Comparison of ENCODE assay signal across 28 cellular contexts in the genomic region with DNA sequence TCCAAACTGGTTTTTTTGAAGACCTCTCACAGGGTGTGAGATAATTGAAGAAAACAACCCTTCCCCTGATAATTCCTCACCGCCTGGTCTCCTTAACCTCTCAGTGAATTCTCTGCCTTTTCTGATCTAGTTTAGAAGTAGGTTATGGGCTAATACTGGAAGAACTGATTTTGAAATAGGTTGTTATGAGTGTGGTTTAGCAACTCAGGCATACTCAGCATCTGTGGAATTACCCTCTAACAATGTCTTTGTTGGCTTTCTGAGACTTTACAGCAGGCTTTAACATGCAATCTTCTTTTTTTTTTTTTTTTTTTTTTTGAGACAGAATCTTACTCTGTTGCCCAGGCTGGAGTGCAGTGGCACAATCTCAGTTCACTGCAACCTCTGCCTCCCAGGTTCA. TPM values are rescaled to one million over a fixed set of nuclear protein-coding genes. Genes with fewer than 3 reads are reported as not detected.
"Had no signal": no experiment of that assay in that cellular context is flagged by ENCODE, and none has a peak within 500 bp of the region (broad histone marks: within the 10 kb centered on the region; RNA-seq: fewer than 3 reads in every experiment).

No MANE protein-coding gene starts in this region.

- H3K9me3 Mint-ChIP-seq: effector memory CD8-positive, alpha-beta T cell; mesothelial cell of epicardium; neural crest cell had no signal

- H3K27ac ChIP-seq: gastrocnemius medialis, neutrophil, pancreas, right lobe of liver, testis, tibial artery, upper lobe of right lung, uterus had no signal

- H3K27me3 ChIP-seq: gastrocnemius medialis, neutrophil, pancreas, right lobe of liver, testis, tibial artery, upper lobe of right lung, uterus had no signal

- H3K4me3 ChIP-seq: gastrocnemius medialis, lung, mucosa of descending colon, pancreas, right lobe of liver, testis, tibial artery, upper lobe of right lung, uterus had no signal

- H3K9me3 ChIP-seq: gastrocnemius medialis, mucosa of descending colon, neutrophil, pancreas, right lobe of liver, testis, tibial artery, upper lobe of right lung, uterus had no signal

- DNase-seq: cortex of kidney; effector memory CD8-positive, alpha-beta T cell; gastrocnemius medialis; head of caudate nucleus; kidney; mesenchymal stem cell; mucosa of descending colon; naive B cell; pancreas; right lobe of liver; stimulated activated CD4-positive, alpha-beta T cell treated with anti-CD3 and anti-CD28 coated beads, Interleukin-4, amount 100 ng/mL, for 4 hours; stimulated activated naive CD8-positive, alpha-beta T cell treated with anti-CD3 and anti-CD28 coated beads, Interleukin-15, Interleukin-2, amounts not matched to agents 100 U/mL and 50 U/mL, for 24 hours; substantia nigra; testis; tibial artery; upper lobe of right lung; uterus had no signal

- H3K36me3 Mint-ChIP-seq: mesothelial cell of epicardium; naive B cell; natural killer cell treated with Interleukin-12 subunit alpha and Interleukin-12 subunit beta and Interleukin-15 and Interleukin-18, amount 100 ng/mL, for 72 hours; stimulated activated memory B cell treated with anti-CD40 and anti-IgM and Interleukin-4, amounts not matched to agents 10 μg/mL and 1 μg/mL and 100 μg/mL, for 72 hours had no signal

- H3K36me3 ChIP-seq: gastrocnemius medialis, neutrophil, pancreas, right lobe of liver, tibial artery, upper lobe of right lung, uterus had no signal

- H3K4me1 ChIP-seq: gastrocnemius medialis, pancreas, right lobe of liver, testis, tibial artery, upper lobe of right lung, uterus had no signal

- H3K4me1 Mint-ChIP-seq: neural crest cell; stimulated activated memory B cell treated with anti-CD40 and anti-IgM and Interleukin-4, amounts not matched to agents 10 μg/mL and 1 μg/mL and 100 μg/mL, for 72 hours had no signal

- ATAC-seq: effector memory CD8-positive, alpha-beta T cell; gastrocnemius medialis; left lobe of liver; mucosa of descending colon; natural killer cell treated with Interleukin-12 subunit alpha and Interleukin-12 subunit beta and Interleukin-15 and Interleukin-18, amount 100 ng/mL, for 72 hours; pancreas; right lobe of liver; stimulated activated memory B cell treated with anti-CD40 and anti-IgM and Interleukin-4, amounts not matched to agents 10 μg/mL and 1 μg/mL and 100 μg/mL, for 72 hours; stimulated activated naive CD8-positive, alpha-beta T cell treated with anti-CD3 and anti-CD28 coated beads, Interleukin-15, Interleukin-2, amounts not matched to agents 100 U/mL and 50 U/mL, for 24 hours; upper lobe of right lung had no signal

- H3K4me3 Mint-ChIP-seq: effector memory CD8-positive, alpha-beta T cell; mesothelial cell of epicardium; naive B cell; natural killer cell treated with Interleukin-12 subunit alpha and Interleukin-12 subunit beta and Interleukin-15 and Interleukin-18, amount 100 ng/mL, for 72 hours; neural crest cell; stimulated activated memory B cell treated with anti-CD40 and anti-IgM and Interleukin-4, amounts not matched to agents 10 μg/mL and 1 μg/mL and 100 μg/mL, for 72 hours had no signal

- FAIRE-seq: endometrium, kidney, pancreas had no signal

- H3K27ac Mint-ChIP-seq: effector memory CD8-positive, alpha-beta T cell; mesothelial cell of epicardium; naive B cell; natural killer cell treated with Interleukin-12 subunit alpha and Interleukin-12 subunit beta and Interleukin-15 and Interleukin-18, amount 100 ng/mL, for 72 hours; stimulated activated memory B cell treated with anti-CD40 and anti-IgM and Interleukin-4, amounts not matched to agents 10 μg/mL and 1 μg/mL and 100 μg/mL, for 72 hours had no signal

RNA-seq across cellular contexts. Expression of a gene that starts 10.3 kb away (rescaled TPM):
- total RNA-seq: dermis microvascular lymphatic vessel endothelial cell; fibroblast of villous mesenchyme; left lobe of liver; natural killer cell treated with Interleukin-12 subunit alpha and Interleukin-12 subunit beta and Interleukin-15 and Interleukin-18, amount 100 ng/mL, for 72 hours; pulmonary artery endothelial cell had no signal
